ENCODE assay signal across 19 cellular contexts in genomic region chr10:117647306-117647705, GRCh38.
"Had no signal": no experiment of that assay in that cellular context is flagged by ENCODE, and none has a peak within 500 bp of the region (broad histone marks: within the 10 kb centered on the region; RNA-seq: fewer than 3 reads in every experiment).

No MANE protein-coding gene starts in this region.

- DNase-seq: activated CD4-positive, alpha-beta memory T cell treated with anti-CD3 and anti-CD28 coated beads for 36 hours; activated CD4-positive, alpha-beta T cell treated with anti-CD3 and anti-CD28 coated beads for 1 hour; activated naive CD4-positive, alpha-beta T cell treated with anti-CD3 and anti-CD28 coated beads, Interleukin-2, amount 10 ng/mL, durations not matched to agents 7 days and 5 days; activated T-cell treated with anti-CD3 and anti-CD28 coated beads, Interleukin-2, amount 50 U/mL, for 24 hours; dorsolateral prefrontal cortex; erythroblast; glutamatergic neuron; left ventricle myocardium superior; mucosa of descending colon; natural killer cell; stimulated activated CD4-positive, alpha-beta T cell treated with anti-CD3 and anti-CD28 coated beads, Interleukin-15, amount 100 ng/mL, for 24 hours; stimulated activated CD4-positive, alpha-beta T cell treated with anti-CD3 and anti-CD28 coated beads, Interleukin-4, amount 100 ng/mL, for 1 hour; stimulated activated naive B cell treated with anti-CD40 and anti-IgM and Interleukin-4, amounts not matched to agents 10 μg/mL and 1 μg/mL and 100 μg/mL, for 72 hours; substantia nigra; T1000; transverse colon had no signal

- H3K4me3 ChIP-seq: cardiac muscle cell, dorsolateral prefrontal cortex, mucosa of descending colon, skin epidermis, transverse colon, vagina had no signal

- ATAC-seq: left ventricle myocardium superior; mucosa of descending colon; natural killer cell; stimulated activated naive B cell treated with anti-CD40 and anti-IgM and Interleukin-4, amounts not matched to agents 10 μg/mL and 1 μg/mL and 100 μg/mL, for 72 hours had no signal
